Comparison of ENCODE assay signal across 24 cellular contexts in genomic region chr4:150098214-150098613, GRCh38. TPM values are rescaled to one million over a fixed set of nuclear protein-coding genes. Genes with fewer than 3 reads are reported as not detected.
DNase-seq lines count a peak whose midpoint lies in the region; ATAC-seq and TF ChIP-seq lines count a peak whose summit lies in the region.
"Had no signal": no experiment of that assay in that cellular context is flagged by ENCODE, and none has a peak within 500 bp of the region (broad histone marks: within the 10 kb centered on the region; RNA-seq: fewer than 3 reads in every experiment).

No MANE protein-coding gene starts in this region.

- no peak overlapping the region for H3K27ac Mint-ChIP-seq in activated CD8-positive, alpha-beta memory T cell treated with anti-CD3 and anti-CD28 coated beads, Interleukin-2, amount 10 ng/mL, durations not matched to agents 7 days and 5 days
- H3K27ac Mint-ChIP-seq: immature natural killer cell; stimulated activated naive CD8-positive, alpha-beta T cell treated with anti-CD3 and anti-CD28 coated beads, Interleukin-15, Interleukin-2, amounts not matched to agents 100 ng/mL and 50 ng/mL, for 24 hours; T-helper 1 cell treated with Interleukin-12 subunit alpha and Interleukin-12 subunit beta and Interleukin-4 antibody, amounts not matched to agents 30 μg/mL and 1 μg/mL, for 36 hours had no signal

- H3K4me1 Mint-ChIP-seq in activated CD8-positive, alpha-beta memory T cell treated with anti-CD3 and anti-CD28 coated beads, Interleukin-2, amount 10 ng/mL, durations not matched to agents 7 days and 5 days, result no peaks in the 10 kb centered on the region
- H3K4me1 Mint-ChIP-seq: immature natural killer cell, neural crest cell had no signal

- dilution Hi-C loops in IMR-90 (cut with HindIII; ENCODE audit: low sequenced_read_pairs, unreplicated experiment), result no loop called here

- H2AK9ac ChIP-seq in IMR-90 (replicated peaks; ENCODE audit: low read depth, low read length, poor library complexity), result no peak overlapping the region

- no peak overlapping the region for H3K23ac ChIP-seq in IMR-90 (ENCODE audit: low read depth, low read length)

- H3K4me2 ChIP-seq in IMR-90 (ENCODE audit: low read depth, low read length), result no peak overlapping the region

- H3K56ac ChIP-seq in IMR-90 (ENCODE audit: extremely low read depth, insufficient read depth, low read length), result no peak overlapping the region

- H3K4me3 ChIP-seq in IMR-90 (ENCODE audit: insufficient read depth, low read depth, low read length) (no peak overlapping the region), brain microvascular endothelial cell (ENCODE audit: low read depth, low read length) (no peak overlapping the region)
- H3K4me3 ChIP-seq: esophagus muscularis mucosa, mucosa of descending colon, psoas muscle, SJCRH30, skin epidermis, uterus had no signal

- H3K9me3 ChIP-seq in IMR-90 (ENCODE audit: control insufficient read depth, insufficient read depth, low read length), result no peaks in the 10 kb centered on the region
- H3K9me3 ChIP-seq: esophagus muscularis mucosa, mucosa of descending colon, psoas muscle, SJCRH30, uterus had no signal

- intact Hi-C loops in IMR-90 (cut with micrococcal nuclease), result no loop called here

- H4K5ac ChIP-seq in IMR-90 (ENCODE audit: low read depth, low read length), result no peak overlapping the region

- no peak overlapping the region for H2AFZ ChIP-seq in IMR-90 (replicated peaks; ENCODE audit: low read length, poor library complexity)

- no peak overlapping the region for H3K4ac ChIP-seq in IMR-90 (ENCODE audit: low read depth, low read length)

- no peak for TF ChIP-seq CTCF in IMR-90 (conservative IDR thresholded peaks at IDR 0.05; ENCODE audit: low read depth, low read length)
- TF ChIP-seq CTCF in brain microvascular endothelial cell (IDR thresholded peaks at IDR 0.05; ENCODE audit: low read depth, low read length, missing control alignments), result no peak

- no peak overlapping the region for H2BK5ac ChIP-seq in IMR-90 (ENCODE audit: low read depth, low read length, poor library complexity, severe bottlenecking)

- POLR2A ChIA-PET in IMR-90 (lab: Charles Lee; ENCODE audit: unreplicated experiment), result no interaction called here

- ATAC-seq in IMR-90 (ENCODE audit: low read depth) (peak; percentile 70; the same call in 1 of the 2 replicates), GM21423 (IDR thresholded peaks at IDR 0.05; ENCODE audit: unreplicated experiment) (no peak)
- no peak for ATAC-seq in activated CD8-positive, alpha-beta memory T cell treated with anti-CD3 and anti-CD28 coated beads, Interleukin-2, amount 10 ng/mL, durations not matched to agents 7 days and 5 days
- ATAC-seq: mucosa of descending colon, psoas muscle had no signal

- H4K8ac ChIP-seq in IMR-90 (ENCODE audit: low read depth in 2 of 2, low read length in 2 of 2), result no peak overlapping the region

- no peaks in the 10 kb centered on the region for H3K36me3 ChIP-seq in IMR-90 (ENCODE audit: control insufficient read depth, insufficient read depth, low read length)
- no peaks in the 10 kb centered on the region for H3K36me3 ChIP-seq in brain microvascular endothelial cell (replicated peaks)
- H3K36me3 ChIP-seq: SJCRH30, uterus had no signal

- no peak for TF ChIP-seq RAD21 in IMR-90 (IDR thresholded peaks at IDR 0.05; ENCODE audit: low read length)

- peaks cover 15% of the 10 kb centered on the region for H3K27me3 Mint-ChIP-seq in activated CD8-positive, alpha-beta memory T cell treated with anti-CD3 and anti-CD28 coated beads, Interleukin-2, amount 10 ng/mL, durations not matched to agents 7 days and 5 days

- H3K9ac ChIP-seq in IMR-90 (ENCODE audit: low read depth, low read length), result no peak overlapping the region

- no CpG with 5 or more reads among the region's 4 CpGs for WGBS in IMR-90 (ENCODE audit: extremely low coverage in 2 of 2, insufficient read length in 1 of 2), 2 experiments

- CTCF ChIA-PET in IMR-90 (lab: Yijun Ruan, JAX), result no interaction called here
- CTCF ChIA-PET in activated CD8-positive, alpha-beta memory T cell treated with anti-CD3 and anti-CD28 coated beads, Interleukin-2, amount 10 ng/mL, durations not matched to agents 7 days and 5 days (lab: Charles Lee), result no interaction called here

- BruUV-seq in IMR-90 (replicated peaks; lab: Mats Ljungman, UMichigan), result no TSS peak

- in situ Hi-C loops in IMR-90 (cut with MboI; ENCODE audit: low sequenced_read_pairs) (no loop called here), brain microvascular endothelial cell (cut with HindIII; ENCODE audit: low pct_ligation_motif_present, low sequenced_read_pairs) (no loop called here)

- H3K4me3 Mint-ChIP-seq in activated CD8-positive, alpha-beta memory T cell treated with anti-CD3 and anti-CD28 coated beads, Interleukin-2, amount 10 ng/mL, durations not matched to agents 7 days and 5 days, result no peak overlapping the region
- H3K4me3 Mint-ChIP-seq: immature natural killer cell; neural crest cell; stimulated activated naive CD8-positive, alpha-beta T cell treated with anti-CD3 and anti-CD28 coated beads, Interleukin-15, Interleukin-2, amounts not matched to agents 100 ng/mL and 50 ng/mL, for 24 hours; T-helper 1 cell treated with Interleukin-12 subunit alpha and Interleukin-12 subunit beta and Interleukin-4 antibody, amounts not matched to agents 30 μg/mL and 1 μg/mL, for 36 hours had no signal

- TF ChIP-seq POLR2A in IMR-90 (IDR thresholded peaks at IDR 0.05; ENCODE audit: low read depth, low read length), result no peak

- no peak overlapping the region for H2AK5ac ChIP-seq in IMR-90 (ENCODE audit: low read depth, low read length)

- H3K27ac ChIP-seq in IMR-90 (ENCODE audit: insufficient read depth, low read length), result no peak overlapping the region
- no peak overlapping the region for H3K27ac ChIP-seq in brain microvascular endothelial cell
- H3K27ac ChIP-seq: esophagus muscularis mucosa, psoas muscle, SJCRH30, skin epidermis, uterus had no signal

- peaks cover 40 to 65% of the 10 kb centered on the region in 2 experiments for H3K79me1 ChIP-seq in IMR-90 (ENCODE audit: low read depth in 1 of 2, low read length in 2 of 2)

- H2BK20ac ChIP-seq in IMR-90 (ENCODE audit: low read depth, low read length), result no peak overlapping the region

- H3K4me1 ChIP-seq in IMR-90 (ENCODE audit: control insufficient read depth, insufficient read depth, low read length), result peaks cover 2% of the 10 kb centered on the region; the same call in 1 of the 2 replicates
- H3K4me1 ChIP-seq: psoas muscle, uterus had no signal

- no peaks in the 10 kb centered on the region for H3K9me3 Mint-ChIP-seq in activated CD8-positive, alpha-beta memory T cell treated with anti-CD3 and anti-CD28 coated beads, Interleukin-2, amount 10 ng/mL, durations not matched to agents 7 days and 5 days (ENCODE audit: low read depth)
- H3K9me3 Mint-ChIP-seq: neural crest cell; stimulated activated naive CD8-positive, alpha-beta T cell treated with anti-CD3 and anti-CD28 coated beads, Interleukin-15, Interleukin-2, amounts not matched to agents 100 ng/mL and 50 ng/mL, for 24 hours; T-helper 1 cell treated with Interleukin-12 subunit alpha and Interleukin-12 subunit beta and Interleukin-4 antibody, amounts not matched to agents 30 μg/mL and 1 μg/mL, for 36 hours had no signal

- H2BK15ac ChIP-seq in IMR-90 (ENCODE audit: low read depth, low read length), result no peak overlapping the region

- H3K14ac ChIP-seq in IMR-90 (replicated peaks; ENCODE audit: low read depth, low read length), result no peak overlapping the region

- H4K91ac ChIP-seq in IMR-90 (ENCODE audit: insufficient read depth, low read depth, low read length), result no peak overlapping the region

- H4K20me1 ChIP-seq in IMR-90 (ENCODE audit: insufficient read depth, low read length), result 0 out of 2 replicates have a peak, but pooled peaks cover 6% of the 10 kb centered on the region

- no peak overlapping the region for H2BK120ac ChIP-seq in IMR-90 (ENCODE audit: low read depth, low read length)

- no peaks in the 10 kb centered on the region; the same call in 1 of the 2 replicates for H3K9me1 ChIP-seq in IMR-90 (ENCODE audit: insufficient read depth, low read length)

- H3K36me3 Mint-ChIP-seq in activated CD8-positive, alpha-beta memory T cell treated with anti-CD3 and anti-CD28 coated beads, Interleukin-2, amount 10 ng/mL, durations not matched to agents 7 days and 5 days, result no peaks in the 10 kb centered on the region
- H3K36me3 Mint-ChIP-seq: immature natural killer cell had no signal

- DNase-seq in EH (ENCODE audit: low read depth) (peak; percentile 66), IMR-90 (peak; percentile 69), brain microvascular endothelial cell (peak; percentile 68), hepatic stellate cell (ENCODE audit: low spot score) (peak; percentile 31), NCI-H345 treated with DMSO at 0.1 percent for 48 hours (lab: John Stamatoyannopoulos, UW; ENCODE audit: unreplicated experiment) (no peak), NCI-H345 (lab: John Stamatoyannopoulos, UW) (no peak)
- no peak for DNase-seq in activated CD8-positive, alpha-beta memory T cell treated with anti-CD3 and anti-CD28 coated beads, Interleukin-2, amount 10 ng/mL, durations not matched to agents 7 days and 5 days
- DNase-seq: activated CD8-positive, alpha-beta memory T cell treated with anti-CD3 and anti-CD28 coated beads, Interleukin-2, amount 50 U/mL, for 48 hours; central memory CD4-positive, alpha-beta T cell; effector CD4-positive, alpha-beta T cell; immature natural killer cell; mucosa of descending colon; NCI-H1694 treated with DMSO at 0.1 percent for 48 hours; PC-3; psoas muscle; SJCRH30; stimulated activated CD4-positive, alpha-beta T cell treated with anti-CD3 and anti-CD28 coated beads, Interleukin-2, amount 100 ng/mL, for 48 hours; uterus had no signal

- no peak overlapping the region for H3K18ac ChIP-seq in IMR-90 (ENCODE audit: low read depth, low read length)

- H3K27me3 ChIP-seq in IMR-90 (ENCODE audit: control insufficient read depth, insufficient read depth, low read length), result no peaks in the 10 kb centered on the region
- H3K27me3 ChIP-seq in brain microvascular endothelial cell (replicated peaks), result no peaks in the 10 kb centered on the region
- H3K27me3 ChIP-seq: esophagus muscularis mucosa, SJCRH30, uterus had no signal

TF ChIP-seq in IMR-90, 13 proteins besides CTCF, POLR2A, EP300 and RAD21:
- TF ChIP-seq CEBPB (IDR thresholded peaks at IDR 0.05; ENCODE audit: low read depth, low read length) (no peak), RFX5 (IDR thresholded peaks at IDR 0.05; ENCODE audit: low read depth, low read length) (no peak), MXI1 (IDR thresholded peaks at IDR 0.05; ENCODE audit: borderline replicate concordance, low read depth, low read length) (no peak)

RNA-seq across cellular contexts. Expression of gene DCLK2, which starts 20.0 kb away (rescaled TPM):
- total RNA-seq in IMR-90 (2012; rRNA removed), result 10.8 and 11.3 TPM in 2 replicates
- 13.2 and 15.5 TPM in 2 replicates for polyA plus RNA-seq in IMR-90 (2012; rRNA removed)
- 7.1 and 9.1 TPM in 2 replicates for polyA plus RNA-seq in IMR-90 (2012; cell fraction: cytosol; rRNA removed)
- 28.7 and 33.6 TPM in 2 replicates for polyA plus RNA-seq in IMR-90 (2012; cell fraction: nucleus; rRNA removed; ENCODE audit: low replicate concordance)
- total RNA-seq in activated CD8-positive, alpha-beta memory T cell treated with anti-CD3 and anti-CD28 coated beads, Interleukin-2, amount 10 ng/mL, durations not matched to agents 7 days and 5 days, result under 1 TPM in 1 of 2 experiments, not detected in 1; 0.07 TPM
- polyA plus RNA-seq: immature natural killer cell had no signal

Comparison
In these comparisons a context has a peak if more than half of its experiments do, and no peak if none do; other contexts are left out.
1. DNase-seq: peak in EH (single experiment), IMR-90 (single experiment), brain microvascular endothelial cell (single experiment) and hepatic stellate cell (single experiment); none in activated CD8-positive, alpha-beta memory T cell treated with anti-CD3 and anti-CD28 coated beads, Interleukin-2, amount 10 ng/mL, durations not matched to agents 7 days and 5 days (single experiment), NCI-H345 treated with DMSO at 0.1 percent for 48 hours (single experiment) and NCI-H345 (single experiment).
2. RNA of gene DCLK2, which starts 20.0 kb away (total RNA-seq): 10.8 to 11.3 TPM in IMR-90; 0.07 TPM in activated CD8-positive, alpha-beta memory T cell treated with anti-CD3 and anti-CD28 coated beads, Interleukin-2, amount 10 ng/mL, durations not matched to agents 7 days and 5 days; every median in the first group is over 10 times any median in the second.